ENCODE assay signal across 24 cellular contexts in genomic region chr2:136422512-136422911, GRCh38.
DNase-seq lines count a peak whose midpoint lies in the region; ATAC-seq, FAIRE-seq and TF ChIP-seq lines count a peak whose summit lies in the region.
"Had no signal": no experiment of that assay in that cellular context is flagged by ENCODE, and none has a peak within 500 bp of the region (broad histone marks: within the 10 kb centered on the region; RNA-seq: fewer than 3 reads in every experiment).

No MANE protein-coding gene starts in this region.

- H3K4me1 ChIP-seq in endothelial cell of umbilical vein (ENCODE audit: control insufficient read depth, extremely low read depth, insufficient read depth, low read length): no peaks in the 10 kb centered on the region
- peaks cover 6% of the 10 kb centered on the region for H3K4me1 ChIP-seq in effector memory CD4-positive, alpha-beta T cell (ENCODE audit: control insufficient read depth, insufficient read depth, low read length, poor library complexity, severe bottlenecking)
- H3K4me1 ChIP-seq: testis had no signal

- no peak for DNase-seq in activated naive CD8-positive, alpha-beta T cell treated with anti-CD3 and anti-CD28 coated beads, Interleukin-2, amount 50 U/mL, for 24 hours
- DNase-seq in T-helper 2 cell treated with Interferon-gamma antibody and Interleukin-4, amounts not matched to agents 5 μg/mL and 100 μg/mL, for 36 hours (ENCODE audit: low spot score): no peak
- DNase-seq in endothelial cell of umbilical vein (ENCODE audit: low read depth, low spot score) (peak; percentile 29), H54 (ENCODE audit: insufficient read length, low spot score) (no peak), globus pallidus (ENCODE audit: low spot score) (no peak)
- DNase-seq in effector memory CD4-positive, alpha-beta T cell: no peak
- DNase-seq: activated B cell treated with CpG ODN at 0.5 μM for 24 hours; activated CD8-positive, alpha-beta memory T cell treated with anti-CD3 and anti-CD28 coated beads, Interleukin-2, amount 10 ng/mL, durations not matched to agents 7 days and 5 days; DMS79; foreskin fibroblast; hippocampal formation; NCI-H1092 treated with DMSO at 0.1 percent for 48 hours; NCI-H2107; NCI-H524 treated with DMSO at 0.1 percent for 48 hours; RPMI8226; SK-N-SH; stimulated activated CD4-positive, alpha-beta T cell treated with anti-CD3 and anti-CD28 coated beads, Interleukin-1b, Interleukin-23, amount 100 ng/mL, for 48 hours; T1000; testis had no signal

- H3K36me3 Mint-ChIP-seq in activated naive CD8-positive, alpha-beta T cell: no peaks in the 10 kb centered on the region
- no peaks in the 10 kb centered on the region for H3K36me3 Mint-ChIP-seq in activated naive CD8-positive, alpha-beta T cell treated with anti-CD3 and anti-CD28 coated beads, Interleukin-2, amount 50 U/mL, for 24 hours (ENCODE audit: low read depth)
- H3K36me3 Mint-ChIP-seq in T-helper 2 cell treated with Interferon-gamma antibody and Interleukin-4, amounts not matched to agents 5 μg/mL and 100 μg/mL, for 36 hours (ENCODE audit: low read depth): no peaks in the 10 kb centered on the region
- H3K36me3 Mint-ChIP-seq: activated CD8-positive, alpha-beta memory T cell treated with anti-CD3 and anti-CD28 coated beads, Interleukin-2, amount 10 ng/mL, durations not matched to agents 7 days and 5 days; stimulated activated memory B cell treated with anti-CD40 and anti-IgM and Interleukin-4, amounts not matched to agents 10 μg/mL and 1 μg/mL and 100 μg/mL, for 72 hours had no signal

- peaks cover 27% of the 10 kb centered on the region for H3K27me3 Mint-ChIP-seq in activated naive CD8-positive, alpha-beta T cell
- H3K27me3 Mint-ChIP-seq in activated naive CD8-positive, alpha-beta T cell treated with anti-CD3 and anti-CD28 coated beads, Interleukin-2, amount 50 U/mL, for 24 hours: peaks cover 33% of the 10 kb centered on the region
- peaks cover 58% of the 10 kb centered on the region for H3K27me3 Mint-ChIP-seq in T-helper 2 cell treated with Interferon-gamma antibody and Interleukin-4, amounts not matched to agents 5 μg/mL and 100 μg/mL, for 36 hours (ENCODE audit: low read depth)

- no peak overlapping the region for H3K4me3 ChIP-seq in endothelial cell of umbilical vein (replicated peaks in 1 of 3; ENCODE audit: insufficient read depth in 1 of 3, low read depth in 1 of 3, low read length in 3 of 3)
- no peak overlapping the region for H3K4me3 ChIP-seq in effector memory CD4-positive, alpha-beta T cell (ENCODE audit: insufficient read depth, low read depth, low read length, poor library complexity, severe bottlenecking)
- H3K4me3 ChIP-seq: skin epidermis, vagina had no signal

- H3K27ac Mint-ChIP-seq in activated naive CD8-positive, alpha-beta T cell: no peak overlapping the region
- H3K27ac Mint-ChIP-seq in activated naive CD8-positive, alpha-beta T cell treated with anti-CD3 and anti-CD28 coated beads, Interleukin-2, amount 50 U/mL, for 24 hours: no peak overlapping the region
- no peak overlapping the region for H3K27ac Mint-ChIP-seq in T-helper 2 cell treated with Interferon-gamma antibody and Interleukin-4, amounts not matched to agents 5 μg/mL and 100 μg/mL, for 36 hours
- H3K27ac Mint-ChIP-seq: activated B cell treated with CpG ODN at 0.5 μM for 24 hours; activated CD8-positive, alpha-beta memory T cell treated with anti-CD3 and anti-CD28 coated beads, Interleukin-2, amount 10 ng/mL, durations not matched to agents 7 days and 5 days had no signal

- no peaks in the 10 kb centered on the region for H3K9me3 Mint-ChIP-seq in activated naive CD8-positive, alpha-beta T cell (ENCODE audit: low read depth)
- no peaks in the 10 kb centered on the region for H3K9me3 Mint-ChIP-seq in activated naive CD8-positive, alpha-beta T cell treated with anti-CD3 and anti-CD28 coated beads, Interleukin-2, amount 50 U/mL, for 24 hours
- no peaks in the 10 kb centered on the region for H3K9me3 Mint-ChIP-seq in T-helper 2 cell treated with Interferon-gamma antibody and Interleukin-4, amounts not matched to agents 5 μg/mL and 100 μg/mL, for 36 hours
- H3K9me3 Mint-ChIP-seq: activated B cell treated with CpG ODN at 0.5 μM for 24 hours; stimulated activated memory B cell treated with anti-CD40 and anti-IgM and Interleukin-4, amounts not matched to agents 10 μg/mL and 1 μg/mL and 100 μg/mL, for 72 hours had no signal

- intact Hi-C loops in endothelial cell of umbilical vein (cut with micrococcal nuclease): loop anchor here (5.0 kb wide), 3 partner anchors 315 to 510 kb away; no protein-coding TSS in a partner anchor

- peaks cover 19% of the 10 kb centered on the region for H3K4me1 Mint-ChIP-seq in activated naive CD8-positive, alpha-beta T cell (ENCODE audit: low read depth)
- peaks cover 24% of the 10 kb centered on the region for H3K4me1 Mint-ChIP-seq in activated naive CD8-positive, alpha-beta T cell treated with anti-CD3 and anti-CD28 coated beads, Interleukin-2, amount 50 U/mL, for 24 hours
- peaks cover 19% of the 10 kb centered on the region for H3K4me1 Mint-ChIP-seq in T-helper 2 cell treated with Interferon-gamma antibody and Interleukin-4, amounts not matched to agents 5 μg/mL and 100 μg/mL, for 36 hours (ENCODE audit: low read depth)

- no peak overlapping the region for H3K4me2 ChIP-seq in endothelial cell of umbilical vein (ENCODE audit: insufficient read depth, low read length)

- no peaks in the 10 kb centered on the region for H4K20me1 ChIP-seq in endothelial cell of umbilical vein (replicated peaks; ENCODE audit: control insufficient read depth, extremely low read depth, insufficient read depth, low read length)

- H3K79me2 ChIP-seq in endothelial cell of umbilical vein (ENCODE audit: control insufficient read depth, insufficient read depth, low read length): no peaks in the 10 kb centered on the region

- H3K4me3 Mint-ChIP-seq in activated naive CD8-positive, alpha-beta T cell: peak overlapping the region; percentile 42
- no peak overlapping the region for H3K4me3 Mint-ChIP-seq in activated naive CD8-positive, alpha-beta T cell treated with anti-CD3 and anti-CD28 coated beads, Interleukin-2, amount 50 U/mL, for 24 hours
- peak overlapping the region; percentile 18 for H3K4me3 Mint-ChIP-seq in T-helper 2 cell treated with Interferon-gamma antibody and Interleukin-4, amounts not matched to agents 5 μg/mL and 100 μg/mL, for 36 hours
- H3K4me3 Mint-ChIP-seq: activated B cell treated with CpG ODN at 0.5 μM for 24 hours; stimulated activated memory B cell treated with anti-CD40 and anti-IgM and Interleukin-4, amounts not matched to agents 10 μg/mL and 1 μg/mL and 100 μg/mL, for 72 hours had no signal

- dilution Hi-C loops in endothelial cell of umbilical vein (cut with MboI; ENCODE audit: extremely low pct_ligation_motif_present, low sequenced_read_pairs): no loop called here

- H3K27ac ChIP-seq in endothelial cell of umbilical vein (ENCODE audit: insufficient read depth, low read depth, low read length): no peak overlapping the region
- H3K27ac ChIP-seq in effector memory CD4-positive, alpha-beta T cell (ENCODE audit: insufficient read depth, low read length, poor library complexity, severe bottlenecking): no peak overlapping the region
- H3K27ac ChIP-seq: HL-60, skin epidermis, testis, vagina had no signal

- CTCF ChIA-PET in endothelial cell of umbilical vein (lab: Charles Lee): interaction anchor here (2.0 to 2.3 kb wide), 2 partner anchors 508 to 1415 kb away, joined by 12 to 13 read pairs; no protein-coding TSS in a partner anchor

- H3K9ac ChIP-seq in endothelial cell of umbilical vein (replicated peaks; ENCODE audit: extremely low read depth, insufficient read depth, low read length): no peak overlapping the region
- H3K9ac ChIP-seq: SK-N-SH had no signal

- no peak for TF ChIP-seq CTCF in endothelial cell of umbilical vein (IDR thresholded peaks at IDR 0.05; ENCODE audit: extremely low read depth in 1 of 2, insufficient read depth in 1 of 2, low read depth in 1 of 2, low read length in 2 of 2)

- H2AFZ ChIP-seq in endothelial cell of umbilical vein (ENCODE audit: low read depth, low read length): no peak overlapping the region

- POLR2A ChIA-PET in endothelial cell of umbilical vein (lab: Charles Lee): no interaction called here

- H3K9me1 ChIP-seq in endothelial cell of umbilical vein (replicated peaks; ENCODE audit: control insufficient read depth, extremely low read depth, insufficient read depth, low read length): no peaks in the 10 kb centered on the region

- H3K36me3 ChIP-seq in endothelial cell of umbilical vein (ENCODE audit: control insufficient read depth in 2 of 2, extremely low read depth in 1 of 2, insufficient read depth in 2 of 2, low read length in 2 of 2): no peaks in the 10 kb centered on the region
- no peaks in the 10 kb centered on the region for H3K36me3 ChIP-seq in effector memory CD4-positive, alpha-beta T cell (ENCODE audit: control insufficient read depth, insufficient read depth, low read length)
- H3K36me3 ChIP-seq: vagina had no signal

- TF ChIP-seq POLR2A in endothelial cell of umbilical vein (IDR thresholded peaks at IDR 0.05; ENCODE audit: low read depth, low read length): no peak
- TF ChIP-seq POLR2A in H54 (IDR thresholded peaks at IDR 0.05; ENCODE audit: low read depth, low read length): no peak

- no TSS peak for BruUV-seq in endothelial cell of umbilical vein (replicated peaks; lab: Mats Ljungman, UMichigan)

- H3K27me3 ChIP-seq in endothelial cell of umbilical vein (ENCODE audit: control insufficient read depth in 2 of 2, insufficient read depth in 2 of 2, low read length in 2 of 2): peaks cover 5 to 6% of the 10 kb centered on the region in 2 experiments
- H3K27me3 ChIP-seq in effector memory CD4-positive, alpha-beta T cell (replicated peaks; ENCODE audit: control insufficient read depth, insufficient read depth, low read length, poor library complexity, severe bottlenecking): no peaks in the 10 kb centered on the region
- H3K27me3 ChIP-seq: testis, vagina had no signal

- H3K9me3 ChIP-seq in endothelial cell of umbilical vein (replicated peaks; ENCODE audit: control insufficient read depth, insufficient read depth, low read length): no peaks in the 10 kb centered on the region
- no peaks in the 10 kb centered on the region for H3K9me3 ChIP-seq in effector memory CD4-positive, alpha-beta T cell (ENCODE audit: control insufficient read depth, low read length)
- H3K9me3 ChIP-seq: SK-N-SH, testis, vagina had no signal

- no peak for ATAC-seq in activated naive CD8-positive, alpha-beta T cell treated with anti-CD3 and anti-CD28 coated beads, Interleukin-2, amount 50 U/mL, for 24 hours
- ATAC-seq: stimulated activated memory B cell treated with anti-CD40 and anti-IgM and Interleukin-4, amounts not matched to agents 10 μg/mL and 1 μg/mL and 100 μg/mL, for 72 hours had no signal

- FAIRE-seq in endothelial cell of umbilical vein (lab: Jason Lieb, UNC) (peak; percentile 24), H54 (lab: Jason Lieb, UNC) (no peak)

TF ChIP-seq in endothelial cell of umbilical vein, 7 proteins besides CTCF, POLR2A, EP300 and RAD21:
- TF ChIP-seq POLR2AphosphoS5 (IDR thresholded peaks at IDR 0.05; ENCODE audit: insufficient read depth, low read depth, low read length) (no peak), FOS (IDR thresholded peaks at IDR 0.05; ENCODE audit: borderline replicate concordance, insufficient read depth, low read length) (no peak), GATA2 (IDR thresholded peaks at IDR 0.05; ENCODE audit: insufficient read depth, insufficient read length, low read depth, low read length) (no peak), JUN (IDR thresholded peaks at IDR 0.05; ENCODE audit: borderline replicate concordance, insufficient read depth, insufficient read length, low read depth) (no peak)
